In genomic region chr2:104140361-104140760, GRCh38 we compare ENCODE assay signal across 23 cellular contexts.
DNase-seq lines count a peak whose midpoint lies in the region; ATAC-seq and TF ChIP-seq lines count a peak whose summit lies in the region.
"Had no signal": no experiment of that assay in that cellular context is flagged by ENCODE, and none has a peak within 500 bp of the region (broad histone marks: within the 10 kb centered on the region; RNA-seq: fewer than 3 reads in every experiment).

No MANE protein-coding gene starts in this region.

- H3K4me3 ChIP-seq in astrocyte of the cerebellum (ENCODE audit: low read depth, low read length) (no peak overlapping the region), prostate gland (no peak overlapping the region)
- H3K4me3 ChIP-seq: MG63 had no signal

- DNase-seq in ACHN (peak; percentile 32), H4 (ENCODE audit: low spot score) (peak; percentile 7), astrocyte of the cerebellum (ENCODE audit: low read depth) (peak; percentile 39), kidney tubule cell (ENCODE audit: low spot score) (peak; percentile 71), GF-D8 (lab: John Stamatoyannopoulos, UW) (no peak), prostate gland (ENCODE audit: low spot score) (no peak)
- no peak for DNase-seq in central memory CD4-positive, alpha-beta T cell
- DNase-seq: BE2C; CD4-positive, CD25-positive, alpha-beta regulatory T cell; DMS 273 treated with DMSO at 0.1 percent for 48 hours; GDM1; H7; Kasumi-1; MG63; NCI-H1417; NCI-H1694 treated with DMSO at 0.1 percent for 48 hours; NCI-H2081 treated with DMSO at 0.1 percent for 48 hours; NCI-H2171 treated with DMSO at 0.1 percent for 48 hours; NCI-H446; NCI-H526; OCI-M1 had no signal

- H3K27me3 ChIP-seq in prostate gland (replicated peaks; ENCODE audit: insufficient read depth) = no peaks in the 10 kb centered on the region
- H3K27me3 ChIP-seq: BE2C, MG63 had no signal

- no peaks in the 10 kb centered on the region for H3K9me3 ChIP-seq in prostate gland
- H3K9me3 ChIP-seq: BE2C, MG63 had no signal

- intact Hi-C loops in prostate gland (cut with DNase I) = no loop called here

- in situ Hi-C loops in ACHN (cut with HindIII; ENCODE audit: low pct_ligation_motif_present, low pct_unique_long_range_greater_than_20kb, low sequenced_read_pairs) (no loop called here), astrocyte of the cerebellum (cut with HindIII; ENCODE audit: low sequenced_read_pairs) (no loop called here)

- H3K36me3 ChIP-seq in prostate gland = no peaks in the 10 kb centered on the region
- H3K36me3 ChIP-seq: BE2C, MG63 had no signal

- 72% methylated on average over 3 of the region's 3 CpGs for WGBS in prostate gland

- TF ChIP-seq CTCF in astrocyte of the cerebellum (IDR thresholded peaks at IDR 0.05; ENCODE audit: low read depth, low read length, missing control alignments) = no peak
- TF ChIP-seq CTCF in prostate gland (IDR thresholded peaks at IDR 0.05) = no peak

- ATAC-seq in GM18870 (IDR thresholded peaks at IDR 0.05; ENCODE audit: unreplicated experiment) = no peak
- ATAC-seq: Right ventricle myocardium inferior had no signal

- no peaks in the 10 kb centered on the region for H3K4me1 ChIP-seq in prostate gland (replicated peaks)
- H3K4me1 ChIP-seq: BE2C had no signal

- no peak overlapping the region for H3K27ac ChIP-seq in prostate gland

- no peak for TF ChIP-seq POLR2A in prostate gland (IDR thresholded peaks at IDR 0.05)

Comparison
In these comparisons a context has a peak if more than half of its experiments do, and no peak if none do; other contexts are left out.
1. DNase-seq: peak in ACHN (single experiment), H4 (single experiment), astrocyte of the cerebellum (single experiment) and kidney tubule cell (single experiment); none in central memory CD4-positive, alpha-beta T cell (single experiment), GF-D8 (single experiment) and prostate gland (single experiment).